In the genomic region with DNA sequence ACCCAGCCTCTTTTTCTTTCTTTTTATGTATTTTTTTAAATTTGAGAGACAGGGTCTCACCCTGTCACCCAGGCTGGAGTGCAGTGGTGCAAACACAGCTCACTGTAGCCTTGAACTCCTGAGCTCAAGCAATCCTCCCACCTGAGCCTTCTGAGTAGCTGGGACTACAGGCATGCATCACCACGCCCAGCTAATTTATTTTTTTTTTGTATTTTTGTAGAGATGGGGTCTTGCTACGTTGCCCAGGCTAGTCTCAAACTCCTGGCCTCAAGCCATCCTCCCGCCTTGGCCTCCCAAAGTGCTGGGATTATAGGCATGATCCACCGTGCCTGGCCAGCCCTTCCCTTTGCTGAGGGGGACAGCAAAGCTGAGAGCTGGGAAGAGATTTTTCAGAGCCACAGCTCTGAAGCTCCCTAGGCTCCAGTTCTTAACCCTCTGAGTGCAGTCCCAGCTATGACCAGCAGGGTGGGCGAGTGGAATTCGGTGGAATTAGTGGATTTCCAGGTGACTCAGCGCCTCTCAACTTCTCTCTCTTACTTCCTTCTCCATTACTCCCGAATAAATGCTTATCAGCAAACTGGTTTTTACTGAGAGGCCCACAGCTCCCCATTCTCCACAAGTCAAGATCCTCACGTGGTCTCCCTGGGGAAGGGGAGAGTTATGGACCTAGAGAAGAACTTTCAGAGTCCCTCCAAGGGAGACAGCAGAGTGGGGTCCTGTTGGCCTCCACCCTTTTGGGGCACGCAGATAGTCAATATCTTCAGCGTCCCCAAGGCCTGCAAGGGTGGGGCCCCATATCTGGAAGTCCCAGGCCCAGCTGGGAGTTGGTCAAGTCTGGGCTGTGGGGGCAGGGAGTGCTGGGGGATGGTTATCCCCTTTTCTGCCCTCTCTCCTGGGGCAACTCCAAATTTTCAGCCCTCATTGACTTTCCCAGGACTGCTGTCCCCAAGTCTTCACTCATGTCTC, we compare ENCODE assay signal across 1 cellular context.
A peak's percentile ranks its signal among the peaks of the same experiment; 100 is the strongest.
TF ChIP-seq lines count a peak whose summit lies in the region.

No MANE protein-coding gene starts in this region.

TF ChIP-seq in HepG2, 621 proteins besides CTCF, POLR2A, EP300 and RAD21 (continued from another document):
- TF ChIP-seq NFE2L2 (IDR thresholded peaks at IDR 0.05; ENCODE audit: low read length): peak; percentile 78; the same call in 1 of the 2 replicates
- no peak for TF ChIP-seq ZNF496 (CRISPR knock-in tag; IDR thresholded peaks at IDR 0.05; ENCODE audit: insufficient replicate concordance)
- TF ChIP-seq, protein P1, sequence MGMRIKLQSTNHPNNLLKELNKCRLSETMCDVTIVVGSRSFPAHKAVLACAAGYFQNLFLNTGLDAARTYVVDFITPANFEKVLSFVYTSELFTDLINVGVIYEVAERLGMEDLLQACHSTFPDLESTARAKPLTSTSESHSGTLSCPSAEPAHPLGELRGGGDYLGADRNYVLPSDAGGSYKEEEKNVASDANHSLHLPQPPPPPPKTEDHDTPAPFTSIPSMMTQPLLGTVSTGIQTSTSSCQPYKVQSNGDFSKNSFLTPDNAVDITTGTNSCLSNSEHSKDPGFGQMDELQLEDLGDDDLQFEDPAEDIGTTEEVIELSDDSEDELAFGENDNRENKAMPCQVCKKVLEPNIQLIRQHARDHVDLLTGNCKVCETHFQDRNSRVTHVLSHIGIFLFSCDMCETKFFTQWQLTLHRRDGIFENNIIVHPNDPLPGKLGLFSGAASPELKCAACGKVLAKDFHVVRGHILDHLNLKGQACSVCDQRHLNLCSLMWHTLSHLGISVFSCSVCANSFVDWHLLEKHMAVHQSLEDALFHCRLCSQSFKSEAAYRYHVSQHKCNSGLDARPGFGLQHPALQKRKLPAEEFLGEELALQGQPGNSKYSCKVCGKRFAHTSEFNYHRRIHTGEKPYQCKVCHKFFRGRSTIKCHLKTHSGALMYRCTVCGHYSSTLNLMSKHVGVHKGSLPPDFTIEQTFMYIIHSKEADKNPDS (CRISPR knock-in tag; IDR thresholded peaks at IDR 0.05): 0 out of 2 replicates have a peak, but pooled peaks have one; percentile 9
- TF ChIP-seq ZBTB1 (CRISPR knock-in tag; IDR thresholded peaks at IDR 0.05; ENCODE audit: borderline replicate concordance): no peak
- no peak for TF ChIP-seq ZNF232 (CRISPR knock-in tag; IDR thresholded peaks at IDR 0.05; ENCODE audit: borderline replicate concordance)
- TF ChIP-seq ETV5 (CRISPR knock-in tag; IDR thresholded peaks at IDR 0.05; ENCODE audit: borderline replicate concordance): no peak
